ENCODE assay signal across 9 cellular contexts in the genomic region with DNA sequence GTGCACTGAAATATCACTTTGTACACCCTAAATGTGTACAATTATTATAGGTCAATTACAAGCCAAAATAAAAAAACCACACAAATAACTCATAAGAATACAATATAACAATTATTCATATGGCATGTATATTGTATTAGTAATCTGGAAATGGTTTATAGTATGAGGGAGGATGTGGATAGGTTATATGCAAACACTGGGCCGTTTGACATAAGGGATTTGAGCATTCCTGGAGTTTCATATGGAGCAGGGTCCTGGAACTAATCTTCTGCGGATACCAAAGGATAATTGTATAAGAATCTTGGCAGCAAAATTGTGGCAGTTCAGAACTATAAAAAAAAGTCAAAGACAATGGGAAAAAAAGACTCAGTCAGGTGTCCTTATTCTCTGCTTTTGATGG.
"Had no signal": no experiment of that assay in that cellular context is flagged by ENCODE, and none has a peak within 500 bp of the region (broad histone marks: within the 10 kb centered on the region; RNA-seq: fewer than 3 reads in every experiment).

No MANE protein-coding gene starts in this region.

- DNase-seq: GM23248, GOT3, H9, HFFc6 had no signal

- H3K4me1 ChIP-seq: HAP-1 had no signal

- H3K27ac ChIP-seq: GM23248 had no signal

- H3K4me3 ChIP-seq: GM23248, GM23338, HAP-1 had no signal

- H3K4me2 ChIP-seq: GM23338 had no signal

- ATAC-seq: GM23338, HCT116 had no signal

- FAIRE-seq: H1, H54 had no signal

- H3K9me3 ChIP-seq: HAP-1 had no signal

- H3K36me3 ChIP-seq: HAP-1 had no signal

- H2AFZ ChIP-seq: GM23248, GM23338 had no signal

- H3K9ac ChIP-seq: GM23248 had no signal
